In genomic region chr10:86757110-86757790, GRCh38 we compare ENCODE assay signal across 8 cellular contexts. TPM values are rescaled to one million over a fixed set of nuclear protein-coding genes. Genes with fewer than 3 reads are reported as not detected.
DNase-seq lines count a peak whose midpoint lies in the region; ATAC-seq, FAIRE-seq and TF ChIP-seq lines count a peak whose summit lies in the region.

No MANE protein-coding gene starts in this region.

- ATAC-seq in DND-41 (ENCODE audit: insufficient read depth, low read depth) (peak; percentile 20; the same call in 2 of the 3 replicates), HG02763 (IDR thresholded peaks at IDR 0.05; ENCODE audit: unreplicated experiment) (peak; percentile 1)

- peak overlapping the region; percentile 55 for H3K4me2 ChIP-seq in DND-41 (ENCODE audit: insufficient read depth, low read length)

- no peaks in the 10 kb centered on the region for H3K9me3 Mint-ChIP-seq in MCF 10A (ENCODE audit: unreplicated experiment)

- H3K4me1 ChIP-seq in DND-41 (ENCODE audit: insufficient read depth, low read length), result peaks cover 28% of the 10 kb centered on the region

- H3K36me3 Mint-ChIP-seq in MCF 10A (ENCODE audit: insufficient read depth, unreplicated experiment), result peaks cover 7% of the 10 kb centered on the region

- no peaks in the 10 kb centered on the region for H3K9me3 ChIP-seq in DND-41 (ENCODE audit: insufficient read depth, low read length, severe bottlenecking)

- peaks cover 50% of the 10 kb centered on the region for H3K4me1 Mint-ChIP-seq in MCF 10A (ENCODE audit: insufficient read depth, unreplicated experiment)

- DNase-seq in DND-41 (peak; percentile 26), SK-MEL-5 (ENCODE audit: low read depth, low spot score) (peak; percentile 66), MCF 10A (ENCODE audit: unreplicated experiment) (peak; percentile 63), kidney glomerular epithelial cell (lab: John Stamatoyannopoulos, UW) (peak; percentile 51), GM12891 (ENCODE audit: insufficient read length, low spot score) (no peak), DMS153 (lab: John Stamatoyannopoulos, UW) (no peak)
- peak; percentile 4 to 11 for DNase-seq in stimulated activated CD4-positive, alpha-beta T cell treated with anti-CD3 and anti-CD28 coated beads, Interleukin-2, amount 100 ng/mL, for 48 hours

- H3K27ac Mint-ChIP-seq in MCF 10A (ENCODE audit: low read depth, unreplicated experiment), result peak overlapping the region; percentile 84

- peak overlapping the region; percentile 84 for H3K4me3 Mint-ChIP-seq in MCF 10A (ENCODE audit: unreplicated experiment)

- H3K79me2 ChIP-seq in DND-41 (ENCODE audit: insufficient read depth, low read length), result peaks cover 49% of the 10 kb centered on the region

- TF ChIP-seq CTCF in DND-41 (IDR thresholded peaks at IDR 0.05; ENCODE audit: borderline replicate concordance, extremely low read depth, low read length, poor library complexity, severe bottlenecking) (peak; percentile 1), MCF 10A (IDR thresholded peaks at IDR 0.05; ENCODE audit: unreplicated experiment) (peak; percentile 18)

- CTCF ChIA-PET in MCF 10A (lab: Yijun Ruan, JAX), result interaction anchor here (0.6 to 2.5 kb wide), 9 partner anchors 13 to 217 kb away, joined by 3 to 8 read pairs (median 5); no protein-coding TSS in a partner anchor

- FAIRE-seq in GM12891 (lab: Jason Lieb, UNC), result no peak

- intact Hi-C loops in MCF 10A (cut with micrococcal nuclease), result loop anchor here (1.0 to 5.0 kb wide), 4 partner anchors 40 to 165 kb away; no protein-coding TSS in a partner anchor

- no peaks in the 10 kb centered on the region for H3K27me3 ChIP-seq in DND-41 (ENCODE audit: insufficient read depth, low read length, poor library complexity)

- peak overlapping the region; percentile 74 for H3K9ac ChIP-seq in DND-41 (ENCODE audit: low read depth, low read length)

- POLR2A ChIA-PET in MCF 10A (lab: Yijun Ruan, JAX), result interaction anchor here (0.6 to 4.9 kb wide), 25 partner anchors 9 to 1401 kb away, joined by 3 to 48 read pairs (median 5); partner anchors contain the start of gene MINPP1

- peak overlapping the region; percentile 46; the same call in 1 of the 2 replicates for H3K27ac ChIP-seq in DND-41 (ENCODE audit: low read length)

- 0 out of 2 replicates have a peak, but pooled peaks cover 7% of the 10 kb centered on the region for H4K20me1 ChIP-seq in DND-41 (ENCODE audit: insufficient read depth, low read length)

- no peak for TF ChIP-seq POLR2A in GM12891 (IDR thresholded peaks at IDR 0.05; ENCODE audit: low read depth, low read length)

- H3K36me3 ChIP-seq in DND-41 (ENCODE audit: insufficient read depth, low read length), result no peaks in the 10 kb centered on the region

- in situ Hi-C loops in SK-MEL-5 (cut with HindIII; ENCODE audit: low pct_unique_long_range_greater_than_20kb, low sequenced_read_pairs), result no loop called here

- H2AFZ ChIP-seq in DND-41 (ENCODE audit: low read depth, low read length), result peak overlapping the region; percentile 73

- no peaks in the 10 kb centered on the region for H3K27me3 Mint-ChIP-seq in MCF 10A (ENCODE audit: insufficient read depth, unreplicated experiment)

- peak overlapping the region; percentile 38 to 71; a peak in 3 of 4 replicates for H3K4me3 ChIP-seq in DND-41 (ENCODE audit: low read depth in 1 of 2, low read length in 2 of 2)

- BruUV-seq in MCF 10A (replicated peaks; lab: Mats Ljungman, UMichigan), result no TSS peak

TF ChIP-seq in GM12891, 5 proteins besides CTCF, POLR2A, EP300 and RAD21:
- TF ChIP-seq POU2F2 (IDR thresholded peaks at IDR 0.05; ENCODE audit: low read depth, low read length) (no peak), PAX5 (IDR thresholded peaks at IDR 0.05; ENCODE audit: insufficient read depth, low read length, severe bottlenecking) (no peak), POLR2AphosphoS5 (IDR thresholded peaks at IDR 0.05; ENCODE audit: low read depth, low read length) (no peak), TAF1 (IDR thresholded peaks at IDR 0.05; ENCODE audit: low read depth, low read length) (no peak), SPI1 (IDR thresholded peaks at IDR 0.05; ENCODE audit: low read depth, low read length) (no peak)

RNA-seq across cellular contexts. Expression of gene BMPR1A, which starts 0.8 kb away (rescaled TPM):
- total RNA-seq in SK-MEL-5 (2014; rRNA removed; shearing (Covaris generic)), result 25.2 and 31.6 TPM in 2 replicates
- 13.4 and 17.9 TPM in 2 replicates for polyA plus RNA-seq in SK-MEL-5 (2015; cell fraction: cytosol; rRNA removed)
- 15.9 and 17.7 TPM in 2 replicates for polyA plus RNA-seq in SK-MEL-5 (2015; cell fraction: nucleus; rRNA removed)
- total RNA-seq in MCF 10A (2022), result 27.3 and 34.3 TPM in 2 replicates
- polyA plus RNA-seq in GM12891 (2012; ENCODE audit: low read depth, missing spikeins), result 10.4 TPM

Comparison
In these comparisons a context has a peak if more than half of its experiments do, and no peak if none do; other contexts are left out.
1. DNase-seq: peak in DND-41 (single experiment), SK-MEL-5 (single experiment), MCF 10A (single experiment), kidney glomerular epithelial cell (single experiment) and stimulated activated CD4-positive, alpha-beta T cell treated with anti-CD3 and anti-CD28 coated beads, Interleukin-2, amount 100 ng/mL, for 48 hours (2 of 2); none in GM12891 (single experiment) and DMS153 (single experiment).